In the genomic region with DNA sequence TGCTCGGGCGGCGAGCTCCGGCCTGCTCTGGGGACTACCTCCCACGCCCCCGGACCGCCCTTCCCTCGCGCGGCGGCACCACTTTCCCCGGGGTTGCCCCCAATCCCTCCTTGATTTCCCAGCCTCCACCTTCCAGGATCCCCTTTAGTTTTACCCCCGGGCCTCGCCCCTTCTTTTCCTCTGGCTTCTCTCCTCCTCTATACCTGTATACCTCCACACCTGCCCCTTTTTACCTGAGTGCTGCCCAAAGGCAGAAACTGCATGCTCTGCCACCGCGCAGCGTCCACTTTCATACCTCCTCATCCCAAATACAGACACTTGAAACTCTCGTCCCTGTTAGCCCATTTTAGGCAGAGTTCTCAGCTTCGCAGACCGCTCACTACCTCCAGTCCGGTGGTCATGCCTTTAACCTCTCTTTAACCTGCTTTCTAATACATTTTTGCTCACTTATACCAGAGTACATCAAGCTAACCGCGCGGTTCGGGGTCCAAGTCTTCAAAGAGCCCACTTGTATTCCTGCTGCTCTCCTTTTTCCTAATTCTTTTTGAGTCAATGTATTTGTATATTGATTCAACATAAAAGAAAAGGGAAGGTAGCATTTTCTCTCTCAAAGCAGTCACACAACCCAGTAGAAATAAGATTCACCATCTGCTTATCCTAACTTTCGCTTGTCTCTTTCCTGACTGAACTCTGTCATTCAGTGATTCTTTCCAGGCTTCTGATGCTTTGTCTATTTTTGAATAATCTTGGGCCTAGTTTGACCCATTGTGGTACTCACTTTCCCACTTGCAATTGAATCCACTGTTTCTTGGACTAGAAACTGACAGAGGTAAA, we compare ENCODE assay signal across 1 cellular context.
TF ChIP-seq lines count a peak whose summit lies in the region.

No MANE protein-coding gene starts in this region.

TF ChIP-seq in K562, 482 proteins besides CTCF, POLR2A, EP300 and RAD21 (continued from another document):
- TF ChIP-seq, protein P1, sequence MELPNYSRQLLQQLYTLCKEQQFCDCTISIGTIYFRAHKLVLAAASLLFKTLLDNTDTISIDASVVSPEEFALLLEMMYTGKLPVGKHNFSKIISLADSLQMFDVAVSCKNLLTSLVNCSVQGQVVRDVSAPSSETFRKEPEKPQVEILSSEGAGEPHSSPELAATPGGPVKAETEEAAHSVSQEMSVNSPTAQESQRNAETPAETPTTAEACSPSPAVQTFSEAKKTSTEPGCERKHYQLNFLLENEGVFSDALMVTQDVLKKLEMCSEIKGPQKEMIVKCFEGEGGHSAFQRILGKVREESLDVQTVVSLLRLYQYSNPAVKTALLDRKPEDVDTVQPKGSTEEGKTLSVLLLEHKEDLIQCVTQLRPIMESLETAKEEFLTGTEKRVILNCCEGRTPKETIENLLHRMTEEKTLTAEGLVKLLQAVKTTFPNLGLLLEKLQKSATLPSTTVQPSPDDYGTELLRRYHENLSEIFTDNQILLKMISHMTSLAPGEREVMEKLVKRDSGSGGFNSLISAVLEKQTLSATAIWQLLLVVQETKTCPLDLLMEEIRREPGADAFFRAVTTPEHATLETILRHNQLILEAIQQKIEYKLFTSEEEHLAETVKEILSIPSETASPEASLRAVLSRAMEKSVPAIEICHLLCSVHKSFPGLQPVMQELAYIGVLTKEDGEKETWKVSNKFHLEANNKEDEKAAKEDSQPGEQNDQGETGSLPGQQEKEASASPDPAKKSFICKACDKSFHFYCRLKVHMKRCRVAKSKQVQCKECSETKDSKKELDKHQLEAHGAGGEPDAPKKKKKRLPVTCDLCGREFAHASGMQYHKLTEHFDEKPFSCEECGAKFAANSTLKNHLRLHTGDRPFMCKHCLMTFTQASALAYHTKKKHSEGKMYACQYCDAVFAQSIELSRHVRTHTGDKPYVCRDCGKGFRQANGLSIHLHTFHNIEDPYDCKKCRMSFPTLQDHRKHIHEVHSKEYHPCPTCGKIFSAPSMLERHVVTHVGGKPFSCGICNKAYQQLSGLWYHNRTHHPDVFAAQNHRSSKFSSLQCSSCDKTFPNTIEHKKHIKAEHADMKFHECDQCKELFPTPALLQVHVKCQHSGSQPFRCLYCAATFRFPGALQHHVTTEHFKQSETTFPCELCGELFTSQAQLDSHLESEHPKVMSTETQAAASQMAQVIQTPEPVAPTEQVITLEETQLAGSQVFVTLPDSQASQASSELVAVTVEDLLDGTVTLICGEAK (IDR thresholded peaks at IDR 0.05), result 0 out of 2 replicates have a peak, but pooled peaks have one; percentile 34
- TF ChIP-seq, protein P1 (CRISPR knock-in tag; IDR thresholded peaks at IDR 0.05), result no peak
- TF ChIP-seq ZBTB17 (CRISPR knock-in tag; IDR thresholded peaks at IDR 0.05), result no peak
- TF ChIP-seq CREB3 (tag; conservative IDR thresholded peaks at IDR 0.05; ENCODE audit: low read depth), result no peak
- TF ChIP-seq, protein P2, sequence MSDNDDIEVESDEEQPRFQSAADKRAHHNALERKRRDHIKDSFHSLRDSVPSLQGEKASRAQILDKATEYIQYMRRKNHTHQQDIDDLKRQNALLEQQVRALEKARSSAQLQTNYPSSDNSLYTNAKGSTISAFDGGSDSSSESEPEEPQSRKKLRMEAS (CRISPR knock-in tag; IDR thresholded peaks at IDR 0.05), result 0 out of 2 replicates have a peak, but pooled peaks have one; percentile 12
- 0 out of 4 replicates have a peak, but pooled peaks of 1 of the 2 experiments have one; percentile 55 for TF ChIP-seq HDAC1 (IDR thresholded peaks at IDR 0.05)
- TF ChIP-seq TAF9B (IDR thresholded peaks at IDR 0.05; ENCODE audit: partially characterized antibody), result no peak
- TF ChIP-seq ZEB2 (IDR thresholded peaks at IDR 0.05), result peak; percentile 59; the same call in 1 of the 2 replicates
- no peak for TF ChIP-seq SRSF3 (IDR thresholded peaks at IDR 0.05; ENCODE audit: insufficient read depth, low read length)
- peak in 1 of 2 experiments; percentile 39; a peak in 2 of 4 replicates for TF ChIP-seq UBTF (IDR thresholded peaks at IDR 0.05; ENCODE audit: borderline replicate concordance in 1 of 2, low read depth in 2 of 2, low read length in 2 of 2)
- peak in 1 of 2 experiments; percentile 41; a peak in 2 of 4 replicates for TF ChIP-seq MNT (conservative IDR thresholded peaks at IDR 0.05)
- no peak for TF ChIP-seq HDAC8 (tag; IDR thresholded peaks at IDR 0.05)
- peak; percentile 59 for TF ChIP-seq CHD1 (IDR thresholded peaks at IDR 0.05; ENCODE audit: low read length)
- TF ChIP-seq SMARCE1 (IDR thresholded peaks at IDR 0.05), result 0 out of 2 replicates have a peak, but pooled peaks have one; percentile 24
- TF ChIP-seq, protein P3, sequence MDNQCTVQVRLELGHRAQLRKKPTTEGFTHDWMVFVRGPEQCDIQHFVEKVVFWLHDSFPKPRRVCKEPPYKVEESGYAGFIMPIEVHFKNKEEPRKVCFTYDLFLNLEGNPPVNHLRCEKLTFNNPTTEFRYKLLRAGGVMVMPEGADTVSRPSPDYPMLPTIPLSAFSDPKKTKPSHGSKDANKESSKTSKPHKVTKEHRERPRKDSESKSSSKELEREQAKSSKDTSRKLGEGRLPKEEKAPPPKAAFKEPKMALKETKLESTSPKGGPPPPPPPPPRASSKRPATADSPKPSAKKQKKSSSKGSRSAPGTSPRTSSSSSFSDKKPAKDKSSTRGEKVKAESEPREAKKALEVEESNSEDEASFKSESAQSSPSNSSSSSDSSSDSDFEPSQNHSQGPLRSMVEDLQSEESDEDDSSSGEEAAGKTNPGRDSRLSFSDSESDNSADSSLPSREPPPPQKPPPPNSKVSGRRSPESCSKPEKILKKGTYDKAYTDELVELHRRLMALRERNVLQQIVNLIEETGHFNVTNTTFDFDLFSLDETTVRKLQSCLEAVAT (IDR thresholded peaks at IDR 0.05), result peak; percentile 28 to 61; a peak in 2 of 4 replicates
- TF ChIP-seq CXXC5 (CRISPR knock-in tag; IDR thresholded peaks at IDR 0.05), result 0 out of 2 replicates have a peak, but pooled peaks have one; percentile 17
- no peak for TF ChIP-seq RCOR1 (IDR thresholded peaks at IDR 0.05; ENCODE audit: borderline replicate concordance in 1 of 2, low read depth in 2 of 2, low read length in 2 of 2)
- TF ChIP-seq, protein P4, sequence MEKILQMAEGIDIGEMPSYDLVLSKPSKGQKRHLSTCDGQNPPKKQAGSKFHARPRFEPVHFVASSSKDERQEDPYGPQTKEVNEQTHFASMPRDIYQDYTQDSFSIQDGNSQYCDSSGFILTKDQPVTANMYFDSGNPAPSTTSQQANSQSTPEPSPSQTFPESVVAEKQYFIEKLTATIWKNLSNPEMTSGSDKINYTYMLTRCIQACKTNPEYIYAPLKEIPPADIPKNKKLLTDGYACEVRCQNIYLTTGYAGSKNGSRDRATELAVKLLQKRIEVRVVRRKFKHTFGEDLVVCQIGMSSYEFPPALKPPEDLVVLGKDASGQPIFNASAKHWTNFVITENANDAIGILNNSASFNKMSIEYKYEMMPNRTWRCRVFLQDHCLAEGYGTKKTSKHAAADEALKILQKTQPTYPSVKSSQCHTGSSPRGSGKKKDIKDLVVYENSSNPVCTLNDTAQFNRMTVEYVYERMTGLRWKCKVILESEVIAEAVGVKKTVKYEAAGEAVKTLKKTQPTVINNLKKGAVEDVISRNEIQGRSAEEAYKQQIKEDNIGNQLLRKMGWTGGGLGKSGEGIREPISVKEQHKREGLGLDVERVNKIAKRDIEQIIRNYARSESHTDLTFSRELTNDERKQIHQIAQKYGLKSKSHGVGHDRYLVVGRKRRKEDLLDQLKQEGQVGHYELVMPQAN (IDR thresholded peaks at IDR 0.05; ENCODE audit: borderline replicate concordance), result peak; percentile 57; the same call in 1 of the 2 replicates
- no peak for TF ChIP-seq ZKSCAN8 (CRISPR knock-in tag; IDR thresholded peaks at IDR 0.05)
